Comparison of ENCODE assay signal across 1 cellular context in genomic region chr5:82375488-82376294, GRCh38.
TF ChIP-seq lines count a peak whose summit lies in the region.

No MANE protein-coding gene starts in this region.

TF ChIP-seq in GM12878, 131 proteins besides CTCF, POLR2A, EP300 and RAD21 (continued from another document):
- no peak for TF ChIP-seq SKIL (IDR thresholded peaks at IDR 0.05; ENCODE audit: low read depth, poor library complexity, severe bottlenecking)
- no peak for TF ChIP-seq SP1 (IDR thresholded peaks at IDR 0.05; ENCODE audit: low read depth, low read length)
- no peak for TF ChIP-seq CBX3 (IDR thresholded peaks at IDR 0.05; ENCODE audit: borderline replicate concordance, low read depth)
- TF ChIP-seq NRF1 (conservative IDR thresholded peaks at IDR 0.05; ENCODE audit: low read depth, low read length): no peak
- no peak for TF ChIP-seq NFYA (IDR thresholded peaks at IDR 0.05; ENCODE audit: borderline replicate concordance, low read depth, low read length)
- TF ChIP-seq GATAD2B (conservative IDR thresholded peaks at IDR 0.05; ENCODE audit: low read depth): no peak
